ENCODE assay signal across 9 cellular contexts in the genomic region with DNA sequence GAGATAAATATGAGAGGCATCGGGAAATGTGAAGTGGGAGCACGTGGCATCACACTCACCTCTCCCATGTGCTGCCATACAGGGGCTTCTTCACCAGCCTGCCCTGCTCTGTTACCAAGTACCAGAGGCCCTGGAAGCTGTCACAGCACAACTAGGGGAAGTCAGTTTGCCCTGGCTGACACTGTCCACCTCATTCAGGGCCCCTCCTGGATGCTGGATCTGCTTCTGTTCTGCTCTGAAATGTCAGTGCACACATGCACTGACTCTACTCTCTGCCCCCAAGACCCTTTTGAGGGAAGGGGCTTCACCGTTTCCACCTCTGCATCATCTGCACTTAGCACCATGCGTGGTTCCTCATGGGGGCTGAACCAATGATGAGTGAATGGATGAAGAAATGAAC.
"Had no signal": no experiment of that assay in that cellular context is flagged by ENCODE, and none has a peak within 500 bp of the region (broad histone marks: within the 10 kb centered on the region; RNA-seq: fewer than 3 reads in every experiment).

No MANE protein-coding gene starts in this region.

- H2AFZ ChIP-seq: GM23248 had no signal

- ATAC-seq: HCT116, K562 had no signal

- H3K9ac ChIP-seq: GM23248 had no signal

- H3K9me3 ChIP-seq: HAP-1 had no signal

- H3K4me1 ChIP-seq: HAP-1 had no signal

- FAIRE-seq: K562 had no signal

- DNase-seq: GM23248, GOT3, H7, HFFc6, IMR-90 had no signal

- H3K4me3 ChIP-seq: GM23248, HAP-1, K562 had no signal

- H3K27ac ChIP-seq: GM23248, HL-60 had no signal

- H3K36me3 ChIP-seq: HAP-1 had no signal
